In genomic region chr16:56225013-56225742, GRCh38 we compare ENCODE assay signal across 17 cellular contexts.
"Had no signal": no experiment of that assay in that cellular context is flagged by ENCODE, and none has a peak within 500 bp of the region (broad histone marks: within the 10 kb centered on the region; RNA-seq: fewer than 3 reads in every experiment).

No MANE protein-coding gene starts in this region.

- H3K9ac ChIP-seq: neural progenitor cell had no signal

- H3K4me3 Mint-ChIP-seq: activated naive CD8-positive, alpha-beta T cell treated with anti-CD3 and anti-CD28 coated beads, Interleukin-2, amount 50 U/mL, for 24 hours; activated T-cell treated with anti-CD3 and anti-CD28 coated beads, Interleukin-2, amount 50 U/mL, for 72 hours; neural progenitor cell; T-helper 2 cell treated with Interferon-gamma antibody and Interleukin-4, amounts not matched to agents 5 μg/mL and 100 μg/mL, for 36 hours had no signal

- H3K27ac Mint-ChIP-seq: activated naive CD8-positive, alpha-beta T cell treated with anti-CD3 and anti-CD28 coated beads, Interleukin-2, amount 50 U/mL, for 24 hours; activated T-cell treated with anti-CD3 and anti-CD28 coated beads, Interleukin-2, amount 50 U/mL, for 72 hours; neural progenitor cell had no signal

- H3K36me3 Mint-ChIP-seq: neural progenitor cell had no signal

- H3K27ac ChIP-seq: cardiac muscle cell, epithelial cell of prostate, gastroesophageal sphincter, lower lobe of right lung, neural progenitor cell, skin epidermis, tibial artery, uterus had no signal

- H3K27me3 ChIP-seq: cardiac muscle cell, gastroesophageal sphincter, neural progenitor cell, tibial artery, uterus had no signal

- H3K9me3 Mint-ChIP-seq: activated naive CD8-positive, alpha-beta T cell treated with anti-CD3 and anti-CD28 coated beads, Interleukin-2, amount 50 U/mL, for 24 hours; activated T-cell treated with anti-CD3 and anti-CD28 coated beads, Interleukin-2, amount 50 U/mL, for 72 hours; neural progenitor cell; T-helper 2 cell treated with Interferon-gamma antibody and Interleukin-4, amounts not matched to agents 5 μg/mL and 100 μg/mL, for 36 hours had no signal

- H3K4me3 ChIP-seq: cardiac muscle cell, gastroesophageal sphincter, lower lobe of right lung, neural progenitor cell, skin epidermis, tibial artery, uterus had no signal

- ATAC-seq: activated naive CD8-positive, alpha-beta T cell treated with anti-CD3 and anti-CD28 coated beads, Interleukin-2, amount 50 U/mL, for 24 hours; activated T-cell treated with anti-CD3 and anti-CD28 coated beads, Interleukin-2, amount 50 U/mL, for 72 hours; gastroesophageal sphincter; lower lobe of right lung had no signal

- H3K4me1 ChIP-seq: lower lobe of right lung, tibial artery, uterus had no signal

- H3K36me3 ChIP-seq: cardiac muscle cell, gastroesophageal sphincter, lower lobe of right lung, neural progenitor cell, tibial artery, uterus had no signal

- H3K9me3 ChIP-seq: gastroesophageal sphincter, lower lobe of right lung, tibial artery, uterus had no signal

- H3K4me2 ChIP-seq: neural progenitor cell had no signal

- DNase-seq: activated CD4-positive, alpha-beta T cell treated with anti-CD3 and anti-CD28 coated beads, Interleukin-2, amount 50 U/mL, for 4 hours; activated naive CD8-positive, alpha-beta T cell treated with anti-CD3 and anti-CD28 coated beads, Interleukin-2, amount 50 U/mL, for 24 hours; activated T-cell treated with anti-CD3 and anti-CD28 coated beads, Interleukin-2, amount 50 U/mL, for 72 hours; cortex of kidney; effector memory CD4-positive, alpha-beta T cell; kidney; lower lobe of right lung; midbrain; retina; tibial artery; uterus had no signal

- H2AFZ ChIP-seq: neural progenitor cell had no signal
